Comparison of ENCODE assay signal across 26 cellular contexts in genomic region chr2:47815764-47816163, GRCh38. TPM values are rescaled to one million over a fixed set of nuclear protein-coding genes. Genes with fewer than 3 reads are reported as not detected.
DNase-seq lines count a peak whose midpoint lies in the region; ATAC-seq, FAIRE-seq and TF ChIP-seq lines count a peak whose summit lies in the region.
"Had no signal": no experiment of that assay in that cellular context is flagged by ENCODE, and none has a peak within 500 bp of the region (broad histone marks: within the 10 kb centered on the region; RNA-seq: fewer than 3 reads in every experiment).

No MANE protein-coding gene starts in this region.

- FAIRE-seq in GM12892 (lab: Jason Lieb, UNC) (peak; percentile 5), kidney (lab: Jason Lieb, UNC) (no peak)

- peak; percentile 29; the same call in 1 of the 2 replicates for TF ChIP-seq POLR2A in GM12892 (IDR thresholded peaks at IDR 0.05; ENCODE audit: low read depth, low read length)

- no peaks in the 10 kb centered on the region for H3K27me3 Mint-ChIP-seq in progenitor cell of endocrine pancreas
- H3K27me3 Mint-ChIP-seq in activated T-helper 1 cell treated with anti-CD3 and anti-CD28 coated beads, Interleukin-12 subunit alpha, Interleukin-12 subunit beta, Interleukin-2, Interleukin-4 antibody, amounts not matched to agents 30 ng/mL and 10 ng/mL and 1 ng/mL, durations not matched to agents 14 hours and 24 hours and 36 hours (ENCODE audit: insufficient read depth) = no peaks in the 10 kb centered on the region
- H3K27me3 Mint-ChIP-seq: CD4-positive, alpha-beta T cell; dendritic cell treated with granulocyte-macrophage colony-stimulating factor and Interleukin-4, amounts not matched to agents 40 ng/mL and 50 ng/mL, for 4 days; stimulated activated naive CD8-positive, alpha-beta T cell treated with anti-CD3 and anti-CD28 coated beads, Interleukin-15, Interleukin-2, amounts not matched to agents 100 ng/mL and 50 ng/mL, for 24 hours had no signal

- DNase-seq in GM12892 (ENCODE audit: insufficient read length) = no peak
- DNase-seq in Karpas-422 = peak; percentile 91
- DNase-seq in progenitor cell of endocrine pancreas (ENCODE audit: low spot score, unreplicated experiment) = no peak
- no peak for DNase-seq in activated T-helper 1 cell treated with anti-CD3 and anti-CD28 coated beads, Interleukin-12 subunit alpha, Interleukin-12 subunit beta, Interleukin-2, Interleukin-4 antibody, amounts not matched to agents 30 ng/mL and 10 ng/mL and 1 ng/mL, durations not matched to agents 14 hours and 24 hours and 36 hours (ENCODE audit: low spot score)
- DNase-seq in kidney = no peak
- no peak for DNase-seq in activated gamma-delta T cell treated with Interleukin-2 at 50 U/mL for 16 hours
- DNase-seq: activated CD4-positive, alpha-beta T cell treated with anti-CD3 and anti-CD28 coated beads, Interleukin-2, amount 50 U/mL, for 4 hours; activated naive CD4-positive, alpha-beta T cell; activated T-cell treated with anti-CD3 and anti-CD28 coated beads for 4 hours; CD4-positive, alpha-beta T cell; DMS153; glutamatergic neuron; H7; left cardiac atrium; NCI-H510A; occipital lobe; RPMI8226; stimulated activated CD4-positive, alpha-beta T cell treated with anti-CD3 and anti-CD28 coated beads, Interleukin-2, amount 100 ng/mL, for 48 hours; tibial artery had no signal

- peak overlapping the region; percentile 36 for H3K4me2 ChIP-seq in Karpas-422 (ENCODE audit: low read depth, low read length, poor library complexity, severe bottlenecking)
- H3K4me2 ChIP-seq: smooth muscle cell had no signal

- H3K4me3 ChIP-seq in Karpas-422 (ENCODE audit: low read length) = no peak overlapping the region
- H3K4me3 ChIP-seq in kidney (ENCODE audit: low read length in 2 of 2) = no peak overlapping the region
- H3K4me3 ChIP-seq: cardiac muscle cell, SK-N-MC, smooth muscle cell, tibial artery had no signal

- H4K20me1 ChIP-seq in Karpas-422 (ENCODE audit: insufficient read depth, low read depth, low read length) = no peaks in the 10 kb centered on the region

- H3K9ac ChIP-seq in Karpas-422 (ENCODE audit: low read length) = peak overlapping the region; percentile 52
- no peak overlapping the region for H3K9ac ChIP-seq in kidney (ENCODE audit: low read length in 2 of 2)

- no peaks in the 10 kb centered on the region for H3K9me3 ChIP-seq in Karpas-422 (ENCODE audit: low read length)
- H3K9me3 ChIP-seq in kidney (ENCODE audit: control insufficient read depth in 1 of 2, low read length in 2 of 2) = no peaks in the 10 kb centered on the region
- H3K9me3 ChIP-seq: tibial artery had no signal

- no peaks in the 10 kb centered on the region for H3K27me3 ChIP-seq in Karpas-422 (ENCODE audit: low read length)
- H3K27me3 ChIP-seq: cardiac muscle cell, tibial artery had no signal

- H3K4me1 ChIP-seq in Karpas-422 (ENCODE audit: low read length) (peaks cover 43% of the 10 kb centered on the region), kidney (ENCODE audit: control insufficient read depth in 1 of 2, insufficient read depth in 1 of 2, low read depth in 1 of 2, low read length in 2 of 2) (no peaks in the 10 kb centered on the region)
- H3K4me1 ChIP-seq: tibial artery had no signal

- H3K4me1 Mint-ChIP-seq in progenitor cell of endocrine pancreas (ENCODE audit: low read depth) = no peaks in the 10 kb centered on the region
- peaks cover 18% of the 10 kb centered on the region for H3K4me1 Mint-ChIP-seq in activated T-helper 1 cell treated with anti-CD3 and anti-CD28 coated beads, Interleukin-12 subunit alpha, Interleukin-12 subunit beta, Interleukin-2, Interleukin-4 antibody, amounts not matched to agents 30 ng/mL and 10 ng/mL and 1 ng/mL, durations not matched to agents 14 hours and 24 hours and 36 hours (ENCODE audit: low read depth)

- H3K36me3 ChIP-seq in Karpas-422 (ENCODE audit: insufficient read depth, low read length) = peaks cover 46% of the 10 kb centered on the region
- peaks cover 25 to 45% of the 10 kb centered on the region in 2 donors for H3K36me3 ChIP-seq in kidney (ENCODE audit: control insufficient read depth in 1 of 2, insufficient read depth in 2 of 2, low read length in 2 of 2)

- intact Hi-C loops in activated T-helper 1 cell treated with anti-CD3 and anti-CD28 coated beads, Interleukin-12 subunit alpha, Interleukin-12 subunit beta, Interleukin-2, Interleukin-4 antibody, amounts not matched to agents 30 ng/mL and 10 ng/mL and 1 ng/mL, durations not matched to agents 14 hours and 24 hours and 36 hours (cut with micrococcal nuclease) = no loop called here
- intact Hi-C loops in kidney (cut with DNase I) = no loop called here

- H3K79me2 ChIP-seq in Karpas-422 (ENCODE audit: low read length) = no peaks in the 10 kb centered on the region

- peak overlapping the region; percentile 29 for H3K27ac Mint-ChIP-seq in progenitor cell of endocrine pancreas
- H3K27ac Mint-ChIP-seq in activated T-helper 1 cell treated with anti-CD3 and anti-CD28 coated beads, Interleukin-12 subunit alpha, Interleukin-12 subunit beta, Interleukin-2, Interleukin-4 antibody, amounts not matched to agents 30 ng/mL and 10 ng/mL and 1 ng/mL, durations not matched to agents 14 hours and 24 hours and 36 hours = no peak overlapping the region
- H3K27ac Mint-ChIP-seq: dendritic cell treated with granulocyte-macrophage colony-stimulating factor and Interleukin-4, amounts not matched to agents 40 ng/mL and 50 ng/mL, for 4 days; T-helper 2 cell treated with Interferon-gamma antibody and Interleukin-4, amounts not matched to agents 5 μg/mL and 100 μg/mL, for 36 hours had no signal

- peaks cover 43% of the 10 kb centered on the region for H3K36me3 Mint-ChIP-seq in progenitor cell of endocrine pancreas (ENCODE audit: insufficient read depth)
- peaks cover 59% of the 10 kb centered on the region for H3K36me3 Mint-ChIP-seq in activated T-helper 1 cell treated with anti-CD3 and anti-CD28 coated beads, Interleukin-12 subunit alpha, Interleukin-12 subunit beta, Interleukin-2, Interleukin-4 antibody, amounts not matched to agents 30 ng/mL and 10 ng/mL and 1 ng/mL, durations not matched to agents 14 hours and 24 hours and 36 hours (ENCODE audit: low read depth)

- H3K27ac ChIP-seq in Karpas-422 (ENCODE audit: low read length) (peak overlapping the region; percentile 92), kidney (ENCODE audit: low read depth in 2 of 2, low read length in 2 of 2) (no peak overlapping the region)
- H3K27ac ChIP-seq: SK-N-MC, tibial artery had no signal

- H3K9me2 ChIP-seq in Karpas-422 (replicated peaks; ENCODE audit: insufficient read depth, low read length) = no peaks in the 10 kb centered on the region

- H2AFZ ChIP-seq in Karpas-422 (ENCODE audit: low read length) = no peak overlapping the region

- peak; percentile 95 for ATAC-seq in HG02610 (IDR thresholded peaks at IDR 0.05; ENCODE audit: unreplicated experiment)
- ATAC-seq: left cardiac atrium had no signal

- peaks cover 3% of the 10 kb centered on the region for H3K9me3 Mint-ChIP-seq in progenitor cell of endocrine pancreas (ENCODE audit: low read depth)
- no peaks in the 10 kb centered on the region for H3K9me3 Mint-ChIP-seq in activated T-helper 1 cell treated with anti-CD3 and anti-CD28 coated beads, Interleukin-12 subunit alpha, Interleukin-12 subunit beta, Interleukin-2, Interleukin-4 antibody, amounts not matched to agents 30 ng/mL and 10 ng/mL and 1 ng/mL, durations not matched to agents 14 hours and 24 hours and 36 hours
- H3K9me3 Mint-ChIP-seq: CD4-positive, alpha-beta T cell; dendritic cell treated with granulocyte-macrophage colony-stimulating factor and Interleukin-4, amounts not matched to agents 40 ng/mL and 50 ng/mL, for 4 days; stimulated activated naive CD8-positive, alpha-beta T cell treated with anti-CD3 and anti-CD28 coated beads, Interleukin-15, Interleukin-2, amounts not matched to agents 100 ng/mL and 50 ng/mL, for 24 hours; T-helper 2 cell treated with Interferon-gamma antibody and Interleukin-4, amounts not matched to agents 5 μg/mL and 100 μg/mL, for 36 hours had no signal

- no peak overlapping the region for H3K4me3 Mint-ChIP-seq in progenitor cell of endocrine pancreas (ENCODE audit: low read depth)
- H3K4me3 Mint-ChIP-seq in activated T-helper 1 cell treated with anti-CD3 and anti-CD28 coated beads, Interleukin-12 subunit alpha, Interleukin-12 subunit beta, Interleukin-2, Interleukin-4 antibody, amounts not matched to agents 30 ng/mL and 10 ng/mL and 1 ng/mL, durations not matched to agents 14 hours and 24 hours and 36 hours = no peak overlapping the region
- H3K4me3 Mint-ChIP-seq: CD4-positive, alpha-beta T cell; dendritic cell treated with granulocyte-macrophage colony-stimulating factor and Interleukin-4, amounts not matched to agents 40 ng/mL and 50 ng/mL, for 4 days; stimulated activated naive CD8-positive, alpha-beta T cell treated with anti-CD3 and anti-CD28 coated beads, Interleukin-15, Interleukin-2, amounts not matched to agents 100 ng/mL and 50 ng/mL, for 24 hours; T-helper 2 cell treated with Interferon-gamma antibody and Interleukin-4, amounts not matched to agents 5 μg/mL and 100 μg/mL, for 36 hours had no signal

- TF ChIP-seq CTCF in progenitor cell of endocrine pancreas (IDR thresholded peaks at IDR 0.05; ENCODE audit: unreplicated experiment) (no peak), kidney (IDR thresholded peaks at IDR 0.05; ENCODE audit: borderline replicate concordance, extremely low read depth, insufficient read depth) (no peak)

RNA-seq across cellular contexts. Expression of gene MSH6, which starts 32.8 kb away (rescaled TPM):
- polyA plus RNA-seq in GM12892 (2012; ENCODE audit: missing spikeins) = 47.3 TPM
- total RNA-seq in Karpas-422 (2014; rRNA removed; shearing (Covaris generic); ENCODE audit: low replicate concordance) = 82.9 and 124 TPM in 2 replicates
- total RNA-seq in progenitor cell of endocrine pancreas = 154 and 163 TPM in 2 replicates
- 123 and 128 TPM in 2 replicates for total RNA-seq in activated T-helper 1 cell treated with anti-CD3 and anti-CD28 coated beads, Interleukin-12 subunit alpha, Interleukin-12 subunit beta, Interleukin-2, Interleukin-4 antibody, amounts not matched to agents 30 ng/mL and 10 ng/mL and 1 ng/mL, durations not matched to agents 14 hours and 24 hours and 36 hours
- 32.8 TPM for total RNA-seq in kidney
- polyA plus RNA-seq in kidney (ENCODE audit: insufficient read depth, low read depth, low replicate concordance) = 13.3 TPM
